In genomic region chr16:86998196-86999001, GRCh38 we compare ENCODE assay signal across 15 cellular contexts.
A peak's percentile ranks its signal among the peaks of the same experiment; 100 is the strongest.
DNase-seq lines count a peak whose midpoint lies in the region; ATAC-seq, FAIRE-seq and TF ChIP-seq lines count a peak whose summit lies in the region.
"Had no signal": no experiment of that assay in that cellular context is flagged by ENCODE, and none has a peak within 500 bp of the region (broad histone marks: within the 10 kb centered on the region; RNA-seq: fewer than 3 reads in every experiment).

No MANE protein-coding gene starts in this region.

- peak overlapping the region; percentile 77 for H2BK120ac ChIP-seq in H1 (replicated peaks; ENCODE audit: low read depth, low read length)

- no peak overlapping the region for H3K56ac ChIP-seq in H1 (replicated peaks; ENCODE audit: insufficient read length, low read depth, low read length)

- H3K9me3 ChIP-seq in H1 (ENCODE audit: insufficient read depth in 2 of 2, low read depth in 1 of 2, low read length in 1 of 2) (no peaks in the 10 kb centered on the region), HepG2 (ENCODE audit: low read length) (peaks cover 7% of the 10 kb centered on the region)
- H3K9me3 ChIP-seq: BE2C had no signal

- H3K27me3 ChIP-seq in H1 (replicated peaks in 1 of 4; ENCODE audit: control insufficient read depth in 3 of 4, extremely low read depth in 1 of 4, insufficient read depth in 3 of 4, low read length in 3 of 4) (no peaks in the 10 kb centered on the region; a peak in 1 of 7 replicates), HepG2 (ENCODE audit: control insufficient read depth in 1 of 2, insufficient read depth in 2 of 2, low read length in 2 of 2) (peaks cover 0 to 34% of the 10 kb centered on the region in 2 experiments; a peak in 3 of 5 replicates)

- 0 out of 2 replicates have a peak, but pooled peaks cover 4% of the 10 kb centered on the region for H3K79me1 ChIP-seq in H1 (ENCODE audit: low read depth, low read length)

- H2BK5ac ChIP-seq in H1 (ENCODE audit: low read depth, low read length) = peak overlapping the region; percentile 22; the same call in 1 of the 2 replicates

- H3K9ac ChIP-seq in H1 (replicated peaks in 1 of 4; ENCODE audit: extremely low read depth in 1 of 4, low read depth in 3 of 4, low read length in 3 of 4) (no peak overlapping the region; a peak in 1 of 7 replicates), HepG2 (ENCODE audit: insufficient read depth, low read depth, low read length) (no peak overlapping the region)

- peaks cover 28% of the 10 kb centered on the region for H3K4me1 Mint-ChIP-seq in chondrocyte (ENCODE audit: low read depth)
- H3K4me1 Mint-ChIP-seq: CD4-positive, alpha-beta memory T cell; GM23338 had no signal

- H2AFZ ChIP-seq in H1 (ENCODE audit: low read length) (0 out of 2 replicates have a peak overlapping the region, but pooled peaks have one; percentile 60), HepG2 (ENCODE audit: low read length) (no peak overlapping the region)
- H2AFZ ChIP-seq: GM23338 had no signal

- DNase-seq in RCC 7860 (ENCODE audit: low spot score) (peak; percentile 30), H1 (ENCODE audit: low read depth in 1 of 2, low spot score in 2 of 2) (no peak), HepG2 (ENCODE audit: low spot score) (no peak), Right ventricle myocardium superior (no peak), chondrocyte (ENCODE audit: low spot score) (no peak), NCI-H2029 (lab: John Stamatoyannopoulos, UW) (no peak)
- DNase-seq: BE2C; CD4-positive, alpha-beta memory T cell; DMS79; H9 had no signal

- POLR2A ChIA-PET in H1 (lab: Charles Lee; ENCODE audit: partially characterized antibody) = no interaction called here
- POLR2A ChIA-PET in HepG2 (lab: Yijun Ruan, JAX) = no interaction called here

- H2BK20ac ChIP-seq in H1 (ENCODE audit: low read length) = peak overlapping the region; percentile 66; the same call in 1 of the 2 replicates

- H3K27ac ChIP-seq in H1 (ENCODE audit: low read depth, low read length) (no peak overlapping the region), HepG2 (ENCODE audit: extremely low read length, insufficient read depth, low read length) (no peak overlapping the region)
- H3K27ac ChIP-seq: C4-2B had no signal

- H3K4me3 ChIP-seq in H1 (ENCODE audit: extremely low read depth in 1 of 4, insufficient read depth in 2 of 4, low read depth in 3 of 4, low read length in 4 of 4) (no peak overlapping the region), HepG2 (replicated peaks in 1 of 3; ENCODE audit: insufficient read depth in 1 of 3, low read depth in 2 of 3, low read length in 3 of 3) (no peak overlapping the region)
- H3K4me3 ChIP-seq: GM23338 had no signal

- no peak overlapping the region for H3K23ac ChIP-seq in H1 (ENCODE audit: insufficient read length)

- H2AK5ac ChIP-seq in H1 (ENCODE audit: low read depth, low read length) = peak overlapping the region; percentile 70; the same call in 1 of the 2 replicates

- H3K27me3 Mint-ChIP-seq in chondrocyte (ENCODE audit: low read depth) = no peaks in the 10 kb centered on the region

- CTCF ChIA-PET in H1 (lab: Charles Lee; ENCODE audit: partially characterized antibody) (no interaction called here), HepG2 (lab: Yijun Ruan, JAX; ENCODE audit: low intra/inter-chr PET ratio, low total read pairs) (no interaction called here)

- no peaks in the 10 kb centered on the region; a peak in 1 of 8 replicates for H3K36me3 ChIP-seq in H1 (ENCODE audit: control insufficient read depth in 2 of 4, insufficient read depth in 4 of 4, low read length in 3 of 4)
- H3K36me3 ChIP-seq in HepG2 (replicated peaks in 1 of 2; ENCODE audit: control insufficient read depth in 1 of 2, insufficient read depth in 2 of 2, low read length in 2 of 2) = no peaks in the 10 kb centered on the region
- H3K36me3 ChIP-seq: BE2C had no signal

- in situ Hi-C loops in HepG2 (cut with HindIII; ENCODE audit: extremely low pct_ligation_motif_present, low pct_unique_long_range_greater_than_20kb) = no loop called here

- H3K9me3 Mint-ChIP-seq in chondrocyte (ENCODE audit: low read depth) = peaks cover 9% of the 10 kb centered on the region
- H3K9me3 Mint-ChIP-seq: GM23338 had no signal

- peak overlapping the region; percentile 58 for H4K91ac ChIP-seq in H1 (replicated peaks; ENCODE audit: insufficient read length, low read length)

- FAIRE-seq in RCC 7860 (lab: Jason Lieb, UNC) = no peak
- FAIRE-seq in H1 (lab: Jason Lieb, UNC) = peak; percentile 36
- no peak for FAIRE-seq in HepG2 (lab: Jason Lieb, UNC)
- FAIRE-seq: A204.1, GM12891 had no signal

- BruUV-seq in HepG2 (replicated peaks; lab: Mats Ljungman, UMichigan) = no TSS peak

- H3K79me2 ChIP-seq in H1 (ENCODE audit: control insufficient read depth in 1 of 2, insufficient read depth in 2 of 2, low read length in 2 of 2) (no peaks in the 10 kb centered on the region), HepG2 (ENCODE audit: insufficient read depth, low read length) (no peaks in the 10 kb centered on the region)

- H2BK12ac ChIP-seq in H1 (ENCODE audit: low read depth, low read length) = peak overlapping the region; percentile 75; the same call in 1 of the 2 replicates

- WGBS in H1 (ENCODE audit: extremely low coverage in 1 of 2, insufficient coverage in 1 of 2, insufficient read length in 1 of 2, insufficient replicate concordance in 2 of 2, low coverage in 1 of 2, low lambda C conversion rate in 2 of 2, missing lambda C conversion rate in 1 of 2), 2 experiments = 84% methylated on average over 21 of the region's 21 CpGs; no CpG with 5 or more reads in 1 of the 2 experiments
- WGBS in HepG2 (ENCODE audit: low lambda C conversion rate) = 44% methylated on average over 16 of the region's 21 CpGs

- ATAC-seq in HepG2 (no peak), Right ventricle myocardium superior (ENCODE audit: poor library complexity) (no peak), GM21367 (IDR thresholded peaks at IDR 0.05; ENCODE audit: unreplicated experiment) (no peak)
- ATAC-seq: GM23338 had no signal

- TF ChIP-seq EP300 in H1 (IDR thresholded peaks at IDR 0.05; ENCODE audit: borderline replicate concordance in 1 of 2, low read depth in 2 of 2, low read length in 2 of 2) (no peak), HepG2 (IDR thresholded peaks at IDR 0.05; ENCODE audit: low read depth in 2 of 2, low read length in 2 of 2) (no peak), HepG2 (CRISPR knock-in tag; IDR thresholded peaks at IDR 0.05; ENCODE audit: borderline replicate concordance) (no peak)

- no peaks in the 10 kb centered on the region for H3K4me1 ChIP-seq in H1 (replicated peaks in 1 of 4; ENCODE audit: control insufficient read depth in 3 of 4, insufficient read depth in 4 of 4, low read length in 3 of 4)
- H3K4me1 ChIP-seq in HepG2 (ENCODE audit: insufficient read depth, low read length) = peaks cover 11% of the 10 kb centered on the region
- H3K4me1 ChIP-seq: BE2C had no signal

- intact Hi-C loops in HepG2 (cut with micrococcal nuclease; ENCODE audit: unreplicated experiment) = no loop called here
- intact Hi-C loops in Right ventricle myocardium superior (cut with DNase I) = no loop called here

- H3K14ac ChIP-seq in H1 (ENCODE audit: insufficient read length) = peak overlapping the region; percentile 96

- H3K18ac ChIP-seq in H1 (ENCODE audit: extremely low read depth, low read length) = no peak overlapping the region

- no peak overlapping the region for H3K27ac Mint-ChIP-seq in chondrocyte (ENCODE audit: unreplicated experiment)
- H3K27ac Mint-ChIP-seq: CD4-positive, alpha-beta memory T cell; GM23338; H9 had no signal

- TF ChIP-seq CTCF in H1 (IDR thresholded peaks at IDR 0.05; ENCODE audit: control extremely low read depth in 1 of 3, insufficient read depth in 1 of 3, low read depth in 1 of 3, low read length in 3 of 3) = no peak
- no peak for TF ChIP-seq CTCF in HepG2 (CRISPR knock-in tag; IDR thresholded peaks at IDR 0.05)
- TF ChIP-seq CTCF in chondrocyte (IDR thresholded peaks at IDR 0.05) = no peak

- H3K4ac ChIP-seq in H1 (replicated peaks; ENCODE audit: insufficient read length, low read depth, low read length) = no peak overlapping the region

- peak overlapping the region; percentile 83; the same call in 1 of the 2 replicates for H4K8ac ChIP-seq in H1 (ENCODE audit: extremely low read depth, insufficient read depth, low read length)

- H3K23me2 ChIP-seq in H1 (ENCODE audit: low read depth, low read length) = peaks cover 3% of the 10 kb centered on the region

- H2BK15ac ChIP-seq in H1 (ENCODE audit: low read length) = peak overlapping the region; percentile 83

- H3K4me3 Mint-ChIP-seq in chondrocyte (ENCODE audit: unreplicated experiment) = no peak overlapping the region
- H3K4me3 Mint-ChIP-seq: CD4-positive, alpha-beta memory T cell; GM23338; H9 had no signal

- TF ChIP-seq RAD21 in H1 (IDR thresholded peaks at IDR 0.05 in 1 of 2, conservative IDR thresholded peaks at IDR 0.05 in 1 of 2; ENCODE audit: low read depth in 2 of 2, low read length in 2 of 2) = no peak
- TF ChIP-seq RAD21 in HepG2 (CRISPR knock-in tag; IDR thresholded peaks at IDR 0.05) = no peak

- H4K20me1 ChIP-seq in H1 (replicated peaks in 1 of 2; ENCODE audit: control insufficient read depth in 1 of 2, insufficient read depth in 2 of 2, low read length in 2 of 2) = no peaks in the 10 kb centered on the region
- H4K20me1 ChIP-seq in HepG2 (ENCODE audit: insufficient read depth, low read length) = no peaks in the 10 kb centered on the region

- H3K4me2 ChIP-seq in H1 (ENCODE audit: insufficient read depth in 1 of 2, low read depth in 2 of 2, low read length in 2 of 2) = no peak overlapping the region
- H3K4me2 ChIP-seq in HepG2 (ENCODE audit: low read depth, low read length) = no peak overlapping the region
- H3K4me2 ChIP-seq: GM23338 had no signal

- peaks cover 4% of the 10 kb centered on the region for H3K36me3 Mint-ChIP-seq in chondrocyte (ENCODE audit: low read depth)
- H3K36me3 Mint-ChIP-seq: CD4-positive, alpha-beta memory T cell had no signal

- TF ChIP-seq POLR2A in H1 (IDR thresholded peaks at IDR 0.05; ENCODE audit: control extremely low read depth in 1 of 2, low read depth in 2 of 2, low read length in 2 of 2) (no peak), HepG2 (IDR thresholded peaks at IDR 0.05; ENCODE audit: insufficient read depth in 1 of 2, low read depth in 2 of 2, low read length in 2 of 2) (no peak)

- H4K5ac ChIP-seq in H1 (ENCODE audit: insufficient read length, low read depth, low read length) = no peak overlapping the region

TF ChIP-seq in H1, 55 proteins besides CTCF, POLR2A, EP300 and RAD21 (continues in another document):
- TF ChIP-seq TEAD4 (IDR thresholded peaks at IDR 0.05; ENCODE audit: low read depth, low read length) (no peak), HDAC6 (IDR thresholded peaks at IDR 0.05; ENCODE audit: low read depth, low read length) (no peak), KDM1A (IDR thresholded peaks at IDR 0.05; ENCODE audit: borderline replicate concordance, low read length) (no peak), YY1 (IDR thresholded peaks at IDR 0.05; ENCODE audit: low read depth, low read length) (no peak), SIRT6 (IDR thresholded peaks at IDR 0.05; ENCODE audit: low read length) (no peak)

TF ChIP-seq in HepG2, 621 proteins besides CTCF, POLR2A, EP300 and RAD21 (continues in another document):
- no peak for TF ChIP-seq ZNF605 (CRISPR knock-in tag; IDR thresholded peaks at IDR 0.05)
- TF ChIP-seq TARDBP (CRISPR knock-in tag; IDR thresholded peaks at IDR 0.05) = no peak
- 0 out of 2 replicates have a peak, but pooled peaks have one; percentile 62 for TF ChIP-seq PLRG1 (conservative IDR thresholded peaks at IDR 0.05)
- TF ChIP-seq SP2 (CRISPR knock-in tag; IDR thresholded peaks at IDR 0.05) = peak; percentile 40
- TF ChIP-seq NFRKB (IDR thresholded peaks at IDR 0.05) = peak; percentile 38; the same call in 1 of the 2 replicates
